In genomic region chr2:62704654-62705006, GRCh38 we compare ENCODE assay signal across 8 cellular contexts. TPM values are rescaled to one million over a fixed set of nuclear protein-coding genes. Genes with fewer than 3 reads are reported as not detected.
DNase-seq lines count a peak whose midpoint lies in the region; ATAC-seq and TF ChIP-seq lines count a peak whose summit lies in the region.

No MANE protein-coding gene starts in this region.

- intact Hi-C loops in left ventricle myocardium inferior (cut with micrococcal nuclease) (no loop called here), left ventricle myocardium superior (cut with micrococcal nuclease) (no loop called here), breast epithelium (cut with DNase I; ENCODE audit: low total_unique reads) (no loop called here), vagina (cut with DNase I) (loop anchor here (10.0 kb wide), 1 partner anchor 230 kb away; no protein-coding TSS in a partner anchor)

- TF ChIP-seq POLR2A in breast epithelium (IDR thresholded peaks at IDR 0.05) (no peak), vagina (IDR thresholded peaks at IDR 0.05) (no peak)

- H3K4me1 ChIP-seq in left ventricle myocardium inferior = peaks cover 40% of the 10 kb centered on the region
- H3K4me1 ChIP-seq in breast epithelium = peaks cover 0 to 16% of the 10 kb centered on the region in 2 donors
- H3K4me1 ChIP-seq in mesodermal cell (ENCODE audit: control insufficient read depth, insufficient read depth, low read length, poor library complexity, severe bottlenecking) = peaks cover 2% of the 10 kb centered on the region
- peaks cover 42% of the 10 kb centered on the region for H3K4me1 ChIP-seq in vagina

- H3K27ac ChIP-seq in left ventricle myocardium inferior (replicated peaks) (peak overlapping the region; percentile 90), breast epithelium (peak overlapping the region; percentile 89 to 95), mesodermal cell (ENCODE audit: low read depth, low read length, severe bottlenecking) (peak overlapping the region; percentile 31), vagina (peak overlapping the region; percentile 93)

- H3K36me3 ChIP-seq in left ventricle myocardium inferior (no peaks in the 10 kb centered on the region), breast epithelium (no peaks in the 10 kb centered on the region), mesodermal cell (ENCODE audit: control insufficient read depth, insufficient read depth, low read length) (peaks cover 15% of the 10 kb centered on the region), vagina (no peaks in the 10 kb centered on the region)

- ATAC-seq in left ventricle myocardium superior = no peak
- ATAC-seq in GM19023 (IDR thresholded peaks at IDR 0.05; ENCODE audit: unreplicated experiment) = no peak

- TF ChIP-seq CTCF in left ventricle myocardium inferior (IDR thresholded peaks at IDR 0.05; ENCODE audit: borderline replicate concordance) = no peak
- TF ChIP-seq CTCF in breast epithelium (IDR thresholded peaks at IDR 0.05) = no peak
- no peak for TF ChIP-seq CTCF in vagina (IDR thresholded peaks at IDR 0.05)

- no peak for DNase-seq in left ventricle myocardium inferior
- DNase-seq in left ventricle myocardium superior = no peak
- DNase-seq in breast epithelium (ENCODE audit: low spot score in 2 of 2) = no peak
- no peak for DNase-seq in vagina (ENCODE audit: extremely low spot score in 2 of 2)
- DNase-seq in kidney glomerular epithelial cell (lab: John Stamatoyannopoulos, UW) = no peak
- DNase-seq in NCI-H2081 treated with DMSO at 0.1 percent for 48 hours (lab: John Stamatoyannopoulos, UW) = no peak

- 14% methylated on average over 2 of the region's 2 CpGs; no CpG with 5 or more reads in 1 of the 2 experiments for WGBS in mesodermal cell (ENCODE audit: insufficient coverage in 2 of 2), 2 experiments

- peak overlapping the region; percentile 83 for H3K4me3 ChIP-seq in left ventricle myocardium inferior
- peak overlapping the region; percentile 87 to 96 (median 91) for H3K4me3 ChIP-seq in breast epithelium
- H3K4me3 ChIP-seq in mesodermal cell (ENCODE audit: extremely low read depth, insufficient read depth, low read length, poor library complexity, severe bottlenecking) = peak overlapping the region; percentile 54
- peak overlapping the region; percentile 65 to 97 for H3K4me3 ChIP-seq in vagina

- H3K9me3 ChIP-seq in left ventricle myocardium inferior (replicated peaks) (no peaks in the 10 kb centered on the region), breast epithelium (no peaks in the 10 kb centered on the region), mesodermal cell (ENCODE audit: control insufficient read depth, low read length) (no peaks in the 10 kb centered on the region), vagina (no peaks in the 10 kb centered on the region)

- H3K27me3 ChIP-seq in left ventricle myocardium inferior (ENCODE audit: low read depth) (no peaks in the 10 kb centered on the region), breast epithelium (no peaks in the 10 kb centered on the region), vagina (no peaks in the 10 kb centered on the region)

RNA-seq across cellular contexts. Expression of gene EHBP1, which starts 0.9 kb away (rescaled TPM):
- total RNA-seq in left ventricle myocardium inferior (20.4 TPM), left ventricle myocardium superior (21.8 TPM), breast epithelium (100 to 1,000 TPM in 1 of 3 donors, 10 to 100 TPM in 2; 65.9 to 118 (median 87.2) TPM), vagina (97.7 TPM)
- polyA plus RNA-seq in mesodermal cell (2013, experiment 1 of 2) = 17.0 TPM
- polyA plus RNA-seq in mesodermal cell (2013, experiment 2 of 2) = 24.4 TPM

Comparison
In these comparisons a context has a peak if more than half of its experiments do, and no peak if none do; other contexts are left out.
1. H3K27ac ChIP-seq: peak in every context shown above with its lines; median percentile 93 in vagina; 92 in breast epithelium; 90 in left ventricle myocardium inferior; 31 in mesodermal cell.